Comparison of ENCODE assay signal across 9 cellular contexts in genomic region chr2:183035298-183035953, GRCh38. TPM values are rescaled to one million over a fixed set of nuclear protein-coding genes. Genes with fewer than 3 reads are reported as not detected.
DNase-seq lines count a peak whose midpoint lies in the region; ATAC-seq, FAIRE-seq and TF ChIP-seq lines count a peak whose summit lies in the region.
"Had no signal": no experiment of that assay in that cellular context is flagged by ENCODE, and none has a peak within 500 bp of the region (broad histone marks: within the 10 kb centered on the region; RNA-seq: fewer than 3 reads in every experiment).

No MANE protein-coding gene starts in this region.

- BruUV-seq in MCF 10A (replicated peaks; lab: Mats Ljungman, UMichigan) = no TSS peak

- no peaks in the 10 kb centered on the region for H3K9me3 ChIP-seq in kidney (ENCODE audit: control insufficient read depth in 1 of 2, low read length in 2 of 2)

- peaks cover 6 to 16% of the 10 kb centered on the region in 2 donors for H3K4me1 ChIP-seq in kidney (ENCODE audit: control insufficient read depth in 1 of 2, insufficient read depth in 1 of 2, low read depth in 1 of 2, low read length in 2 of 2)

- H3K4me3 Mint-ChIP-seq in stimulated activated naive CD8-positive, alpha-beta T cell treated with anti-CD3 and anti-CD28 coated beads, Interleukin-15, Interleukin-2, amounts not matched to agents 100 ng/mL and 50 ng/mL, for 24 hours = peak overlapping the region; percentile 16
- peak overlapping the region; percentile 96 for H3K4me3 Mint-ChIP-seq in MCF 10A (ENCODE audit: unreplicated experiment)

- H3K27ac Mint-ChIP-seq in stimulated activated naive CD8-positive, alpha-beta T cell treated with anti-CD3 and anti-CD28 coated beads, Interleukin-15, Interleukin-2, amounts not matched to agents 100 ng/mL and 50 ng/mL, for 24 hours = peak overlapping the region; percentile 8
- H3K27ac Mint-ChIP-seq in MCF 10A (ENCODE audit: low read depth, unreplicated experiment) = peak overlapping the region; percentile 57

- no peaks in the 10 kb centered on the region for H3K9me3 Mint-ChIP-seq in stimulated activated naive CD8-positive, alpha-beta T cell treated with anti-CD3 and anti-CD28 coated beads, Interleukin-15, Interleukin-2, amounts not matched to agents 100 ng/mL and 50 ng/mL, for 24 hours
- no peaks in the 10 kb centered on the region for H3K9me3 Mint-ChIP-seq in MCF 10A (ENCODE audit: unreplicated experiment)

- no peaks in the 10 kb centered on the region for H3K36me3 ChIP-seq in kidney (ENCODE audit: control insufficient read depth in 1 of 2, insufficient read depth in 2 of 2, low read length in 2 of 2)

- peaks cover 33% of the 10 kb centered on the region for H3K4me1 Mint-ChIP-seq in stimulated activated naive CD8-positive, alpha-beta T cell treated with anti-CD3 and anti-CD28 coated beads, Interleukin-15, Interleukin-2, amounts not matched to agents 100 ng/mL and 50 ng/mL, for 24 hours (ENCODE audit: low read depth)
- H3K4me1 Mint-ChIP-seq in MCF 10A (ENCODE audit: insufficient read depth, unreplicated experiment) = peaks cover 49% of the 10 kb centered on the region

- intact Hi-C loops in MCF 10A (cut with micrococcal nuclease) = loop anchor here (2.0 kb wide), 1 partner anchor 43 kb away; the partner anchor contains the start of gene DUSP19
- intact Hi-C loops in kidney (cut with DNase I) = no loop called here

- H3K27me3 Mint-ChIP-seq in stimulated activated naive CD8-positive, alpha-beta T cell treated with anti-CD3 and anti-CD28 coated beads, Interleukin-15, Interleukin-2, amounts not matched to agents 100 ng/mL and 50 ng/mL, for 24 hours = peaks cover 78% of the 10 kb centered on the region
- no peaks in the 10 kb centered on the region for H3K27me3 Mint-ChIP-seq in MCF 10A (ENCODE audit: insufficient read depth, unreplicated experiment)

- no peaks in the 10 kb centered on the region for H3K36me3 Mint-ChIP-seq in stimulated activated naive CD8-positive, alpha-beta T cell treated with anti-CD3 and anti-CD28 coated beads, Interleukin-15, Interleukin-2, amounts not matched to agents 100 ng/mL and 50 ng/mL, for 24 hours (ENCODE audit: low read depth)
- H3K36me3 Mint-ChIP-seq in MCF 10A (ENCODE audit: insufficient read depth, unreplicated experiment) = no peaks in the 10 kb centered on the region

- DNase-seq in stimulated activated naive CD8-positive, alpha-beta T cell treated with anti-CD3 and anti-CD28 coated beads, Interleukin-15, Interleukin-2, amounts not matched to agents 100 U/mL and 50 U/mL, for 24 hours = no peak
- peak; percentile 62 for DNase-seq in MCF 10A (ENCODE audit: unreplicated experiment)
- DNase-seq in kidney = no peak
- DNase-seq in T1000 (lab: John Stamatoyannopoulos, UW) = no peak
- DNase-seq in NCI-H1694 treated with DMSO at 0.1 percent for 48 hours (lab: John Stamatoyannopoulos, UW) = no peak
- DNase-seq in midbrain (lab: John Stamatoyannopoulos, UW) = no peak
- DNase-seq: DMS79 had no signal

- POLR2A ChIA-PET in MCF 10A (lab: Yijun Ruan, JAX) = interaction anchor here (0.8 to 4.2 kb wide), 6 partner anchors 10 to 90 kb away, joined by 3 to 58 read pairs (median 16); partner anchors contain the start of genes DUSP19 and NUP35

- H3K9ac ChIP-seq in kidney (ENCODE audit: low read length in 2 of 2) = no peak overlapping the region

- no peak for FAIRE-seq in kidney (lab: Jason Lieb, UNC)

- H3K27ac ChIP-seq in kidney (ENCODE audit: low read depth in 2 of 2, low read length in 2 of 2) = no peak overlapping the region

- H3K4me3 ChIP-seq in kidney (ENCODE audit: low read length in 2 of 2) = peak overlapping the region; percentile 88 to 92

- TF ChIP-seq CTCF in MCF 10A (IDR thresholded peaks at IDR 0.05; ENCODE audit: unreplicated experiment) (no peak), kidney (IDR thresholded peaks at IDR 0.05; ENCODE audit: borderline replicate concordance, extremely low read depth, insufficient read depth) (no peak)

- ATAC-seq in stimulated activated naive CD8-positive, alpha-beta T cell treated with anti-CD3 and anti-CD28 coated beads, Interleukin-15, Interleukin-2, amounts not matched to agents 100 U/mL and 50 U/mL, for 24 hours = no peak
- ATAC-seq in GM18519 (IDR thresholded peaks at IDR 0.05; ENCODE audit: low FRiP score, unreplicated experiment) = no peak

- CTCF ChIA-PET in MCF 10A (lab: Yijun Ruan, JAX) = interaction anchor here (0.7 kb wide), 1 partner anchor 83 kb away, joined by 3 read pairs; no protein-coding TSS in a partner anchor

RNA-seq across cellular contexts. Expression of gene NCKAP1, which starts 2.8 kb away (rescaled TPM):
- total RNA-seq in MCF 10A (2022) = 160 and 187 TPM in 2 replicates
- 140 TPM for total RNA-seq in kidney
- 45.4 TPM for polyA plus RNA-seq in kidney (ENCODE audit: insufficient read depth, low read depth, low replicate concordance)

RNA-seq across cellular contexts. Expression of gene DUSP19, which starts 43.1 kb away (rescaled TPM):
- total RNA-seq in MCF 10A (2022) (0.84 and 1.0 TPM in 2 replicates), kidney (4.4 TPM)
- 1.8 TPM for polyA plus RNA-seq in kidney (ENCODE audit: insufficient read depth, low read depth, low replicate concordance)
